In the genomic region with DNA sequence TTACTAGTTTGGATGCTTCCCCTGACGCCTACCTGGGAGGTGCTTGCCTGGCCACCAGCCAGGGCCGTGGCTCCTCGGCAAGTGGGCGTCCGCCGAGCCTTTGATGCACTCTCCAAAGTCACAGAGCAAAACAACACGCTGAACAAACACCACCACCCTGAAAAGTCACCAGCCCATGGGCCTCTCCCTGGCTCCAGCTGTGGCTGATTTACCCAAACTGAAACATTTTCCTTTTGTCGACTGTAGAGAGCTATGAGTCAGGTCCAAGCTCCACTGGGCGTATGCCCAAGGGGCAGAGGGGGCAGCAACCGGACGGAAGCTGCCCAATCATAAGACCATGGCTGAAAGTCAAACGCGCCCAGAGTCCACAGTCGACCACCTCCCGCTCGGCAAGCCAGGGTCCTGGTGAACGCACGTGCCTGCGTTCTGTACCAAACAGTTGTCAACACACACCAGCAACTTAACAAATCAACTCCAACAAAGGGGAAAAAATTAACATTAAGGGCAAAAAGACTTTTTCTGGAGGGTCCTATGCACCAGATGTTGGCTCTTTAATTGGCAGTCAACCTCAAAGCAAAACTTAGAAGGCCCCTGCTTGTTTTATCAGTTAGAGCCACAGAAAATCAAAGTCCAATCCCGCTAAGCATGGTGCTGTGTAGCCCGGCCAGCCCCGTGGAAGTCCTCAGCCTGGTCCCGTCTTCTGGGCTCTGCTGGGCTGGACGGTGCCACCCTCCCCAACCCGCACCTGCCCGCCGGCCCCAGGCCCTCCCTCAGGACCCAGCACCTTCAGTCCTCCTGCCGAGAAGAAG, we compare ENCODE assay signal across 1 cellular context.
TF ChIP-seq lines count a peak whose summit lies in the region.

No MANE protein-coding gene starts in this region.

TF ChIP-seq in HepG2, 621 proteins besides CTCF, POLR2A, EP300 and RAD21 (continued from another document and continues in another):
- TF ChIP-seq, protein P1, sequence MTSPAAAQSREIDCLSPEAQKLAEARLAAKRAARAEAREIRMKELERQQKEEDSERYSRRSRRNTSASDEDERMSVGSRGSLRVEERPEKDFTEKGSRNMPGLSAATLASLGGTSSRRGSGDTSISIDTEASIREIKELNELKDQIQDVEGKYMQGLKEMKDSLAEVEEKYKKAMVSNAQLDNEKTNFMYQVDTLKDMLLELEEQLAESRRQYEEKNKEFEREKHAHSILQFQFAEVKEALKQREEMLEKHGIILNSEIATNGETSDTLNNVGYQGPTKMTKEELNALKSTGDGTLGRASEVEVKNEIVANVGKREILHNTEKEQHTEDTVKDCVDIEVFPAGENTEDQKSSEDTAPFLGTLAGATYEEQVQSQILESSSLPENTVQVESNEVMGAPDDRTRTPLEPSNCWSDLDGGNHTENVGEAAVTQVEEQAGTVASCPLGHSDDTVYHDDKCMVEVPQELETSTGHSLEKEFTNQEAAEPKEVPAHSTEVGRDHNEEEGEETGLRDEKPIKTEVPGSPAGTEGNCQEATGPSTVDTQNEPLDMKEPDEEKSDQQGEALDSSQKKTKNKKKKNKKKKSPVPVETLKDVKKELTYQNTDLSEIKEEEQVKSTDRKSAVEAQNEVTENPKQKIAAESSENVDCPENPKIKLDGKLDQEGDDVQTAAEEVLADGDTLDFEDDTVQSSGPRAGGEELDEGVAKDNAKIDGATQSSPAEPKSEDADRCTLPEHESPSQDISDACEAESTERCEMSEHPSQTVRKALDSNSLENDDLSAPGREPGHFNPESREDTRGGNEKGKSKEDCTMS (CRISPR knock-in tag; conservative IDR thresholded peaks at IDR 0.05): no peak
- TF ChIP-seq, protein P2, sequence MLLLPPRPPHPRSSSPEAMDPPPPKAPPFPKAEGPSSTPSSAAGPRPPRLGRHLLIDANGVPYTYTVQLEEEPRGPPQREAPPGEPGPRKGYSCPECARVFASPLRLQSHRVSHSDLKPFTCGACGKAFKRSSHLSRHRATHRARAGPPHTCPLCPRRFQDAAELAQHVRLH (CRISPR knock-in tag; IDR thresholded peaks at IDR 0.05; ENCODE audit: borderline replicate concordance, low read depth): peak; percentile 47; the same call in 1 of the 2 replicates
- TF ChIP-seq ZNF878 (CRISPR knock-in tag; IDR thresholded peaks at IDR 0.05): peak; percentile 97
- peak; percentile 94 for TF ChIP-seq ESRRA (CRISPR knock-in tag; IDR thresholded peaks at IDR 0.05; ENCODE audit: low read depth)
- peak; percentile 98 for TF ChIP-seq SALL1 (CRISPR knock-in tag; IDR thresholded peaks at IDR 0.05)
- no peak for TF ChIP-seq ZNF577 (CRISPR knock-in tag; IDR thresholded peaks at IDR 0.05; ENCODE audit: borderline replicate concordance, low read depth)
- TF ChIP-seq PHF8 (CRISPR knock-in tag; IDR thresholded peaks at IDR 0.05): peak; percentile 37; the same call in 1 of the 2 replicates
- TF ChIP-seq, protein P3, sequence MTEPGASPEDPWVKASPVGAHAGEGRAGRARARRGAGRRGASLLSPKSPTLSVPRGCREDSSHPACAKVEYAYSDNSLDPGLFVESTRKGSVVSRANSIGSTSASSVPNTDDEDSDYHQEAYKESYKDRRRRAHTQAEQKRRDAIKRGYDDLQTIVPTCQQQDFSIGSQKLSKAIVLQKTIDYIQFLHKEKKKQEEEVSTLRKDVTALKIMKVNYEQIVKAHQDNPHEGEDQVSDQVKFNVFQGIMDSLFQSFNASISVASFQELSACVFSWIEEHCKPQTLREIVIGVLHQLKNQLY (CRISPR knock-in tag; IDR thresholded peaks at IDR 0.05): peak; percentile 93
- TF ChIP-seq YEATS4 (CRISPR knock-in tag; IDR thresholded peaks at IDR 0.05; ENCODE audit: borderline replicate concordance): peak; percentile 95
- TF ChIP-seq DPF2 (CRISPR knock-in tag; IDR thresholded peaks at IDR 0.05; ENCODE audit: borderline replicate concordance, low read depth): peak; percentile 97
- peak; percentile 91; the same call in 1 of the 2 replicates for TF ChIP-seq EED (CRISPR knock-in tag; IDR thresholded peaks at IDR 0.05)
- TF ChIP-seq, protein P4, sequence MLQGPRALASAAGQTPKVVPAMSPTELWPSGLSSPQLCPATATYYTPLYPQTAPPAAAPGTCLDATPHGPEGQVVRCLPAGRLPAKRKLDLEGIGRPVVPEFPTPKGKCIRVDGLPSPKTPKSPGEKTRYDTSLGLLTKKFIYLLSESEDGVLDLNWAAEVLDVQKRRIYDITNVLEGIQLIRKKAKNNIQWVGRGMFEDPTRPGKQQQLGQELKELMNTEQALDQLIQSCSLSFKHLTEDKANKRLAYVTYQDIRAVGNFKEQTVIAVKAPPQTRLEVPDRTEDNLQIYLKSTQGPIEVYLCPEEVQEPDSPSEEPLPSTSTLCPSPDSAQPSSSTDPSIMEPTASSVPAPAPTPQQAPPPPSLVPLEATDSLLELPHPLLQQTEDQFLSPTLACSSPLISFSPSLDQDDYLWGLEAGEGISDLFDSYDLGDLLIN (CRISPR knock-in tag; IDR thresholded peaks at IDR 0.05; ENCODE audit: borderline replicate concordance): no peak
- peak; percentile 90 for TF ChIP-seq KLF12 (CRISPR knock-in tag; IDR thresholded peaks at IDR 0.05; ENCODE audit: borderline replicate concordance)
- TF ChIP-seq, protein P5, sequence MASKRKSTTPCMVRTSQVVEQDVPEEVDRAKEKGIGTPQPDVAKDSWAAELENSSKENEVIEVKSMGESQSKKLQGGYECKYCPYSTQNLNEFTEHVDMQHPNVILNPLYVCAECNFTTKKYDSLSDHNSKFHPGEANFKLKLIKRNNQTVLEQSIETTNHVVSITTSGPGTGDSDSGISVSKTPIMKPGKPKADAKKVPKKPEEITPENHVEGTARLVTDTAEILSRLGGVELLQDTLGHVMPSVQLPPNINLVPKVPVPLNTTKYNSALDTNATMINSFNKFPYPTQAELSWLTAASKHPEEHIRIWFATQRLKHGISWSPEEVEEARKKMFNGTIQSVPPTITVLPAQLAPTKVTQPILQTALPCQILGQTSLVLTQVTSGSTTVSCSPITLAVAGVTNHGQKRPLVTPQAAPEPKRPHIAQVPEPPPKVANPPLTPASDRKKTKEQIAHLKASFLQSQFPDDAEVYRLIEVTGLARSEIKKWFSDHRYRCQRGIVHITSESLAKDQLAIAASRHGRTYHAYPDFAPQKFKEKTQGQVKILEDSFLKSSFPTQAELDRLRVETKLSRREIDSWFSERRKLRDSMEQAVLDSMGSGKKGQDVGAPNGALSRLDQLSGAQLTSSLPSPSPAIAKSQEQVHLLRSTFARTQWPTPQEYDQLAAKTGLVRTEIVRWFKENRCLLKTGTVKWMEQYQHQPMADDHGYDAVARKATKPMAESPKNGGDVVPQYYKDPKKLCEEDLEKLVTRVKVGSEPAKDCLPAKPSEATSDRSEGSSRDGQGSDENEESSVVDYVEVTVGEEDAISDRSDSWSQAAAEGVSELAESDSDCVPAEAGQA (IDR thresholded peaks at IDR 0.05; ENCODE audit: low read depth): peak; percentile 58; the same call in 1 of the 2 replicates
- TF ChIP-seq, protein P5 (CRISPR knock-in tag; IDR thresholded peaks at IDR 0.05; ENCODE audit: borderline replicate concordance): 0 out of 2 replicates have a peak, but pooled peaks have one; percentile 84
- no peak for TF ChIP-seq ZNF234 (CRISPR knock-in tag; conservative IDR thresholded peaks at IDR 0.05)
- TF ChIP-seq ZNF629 (CRISPR knock-in tag; conservative IDR thresholded peaks at IDR 0.05): peak; percentile 56; the same call in 1 of the 2 replicates
- no peak for TF ChIP-seq PRPF4 (IDR thresholded peaks at IDR 0.05; ENCODE audit: low read depth, low read length, poor library complexity, severe bottlenecking)
- TF ChIP-seq ZNF180 (CRISPR knock-in tag; IDR thresholded peaks at IDR 0.05; ENCODE audit: borderline replicate concordance, low read depth): no peak
- TF ChIP-seq SRSF9 (IDR thresholded peaks at IDR 0.05; ENCODE audit: borderline replicate concordance, insufficient read depth, low read depth, low read length, poor library complexity, severe bottlenecking): no peak
- peak; percentile 74 for TF ChIP-seq ZMYM4 (CRISPR knock-in tag; IDR thresholded peaks at IDR 0.05)
- peak; percentile 51 for TF ChIP-seq ZSCAN22 (CRISPR knock-in tag; IDR thresholded peaks at IDR 0.05)
- TF ChIP-seq, protein P6, sequence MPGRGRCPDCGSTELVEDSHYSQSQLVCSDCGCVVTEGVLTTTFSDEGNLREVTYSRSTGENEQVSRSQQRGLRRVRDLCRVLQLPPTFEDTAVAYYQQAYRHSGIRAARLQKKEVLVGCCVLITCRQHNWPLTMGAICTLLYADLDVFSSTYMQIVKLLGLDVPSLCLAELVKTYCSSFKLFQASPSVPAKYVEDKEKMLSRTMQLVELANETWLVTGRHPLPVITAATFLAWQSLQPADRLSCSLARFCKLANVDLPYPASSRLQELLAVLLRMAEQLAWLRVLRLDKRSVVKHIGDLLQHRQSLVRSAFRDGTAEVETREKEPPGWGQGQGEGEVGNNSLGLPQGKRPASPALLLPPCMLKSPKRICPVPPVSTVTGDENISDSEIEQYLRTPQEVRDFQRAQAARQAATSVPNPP (CRISPR knock-in tag; IDR thresholded peaks at IDR 0.05): peak; percentile 86; the same call in 1 of the 2 replicates
- TF ChIP-seq TP53 (CRISPR knock-in tag; conservative IDR thresholded peaks at IDR 0.05): peak; percentile 75
- no peak for TF ChIP-seq MATR3 (CRISPR knock-in tag; IDR thresholded peaks at IDR 0.05)
- 0 out of 2 replicates have a peak, but pooled peaks have one; percentile 13 for TF ChIP-seq ZNF101 (CRISPR knock-in tag; IDR thresholded peaks at IDR 0.05; ENCODE audit: borderline replicate concordance, low read depth)
- TF ChIP-seq MED8 (CRISPR knock-in tag; IDR thresholded peaks at IDR 0.05; ENCODE audit: insufficient replicate concordance): peak; percentile 91
- peak; percentile 93 for TF ChIP-seq POLR2G (IDR thresholded peaks at IDR 0.05; ENCODE audit: low read depth, low read length)
- peak; percentile 94 for TF ChIP-seq RXRB (CRISPR knock-in tag; IDR thresholded peaks at IDR 0.05; ENCODE audit: borderline replicate concordance)
- TF ChIP-seq MIER3 (CRISPR knock-in tag; IDR thresholded peaks at IDR 0.05; ENCODE audit: borderline replicate concordance): peak; percentile 84; the same call in 1 of the 2 replicates
- TF ChIP-seq ZSCAN20 (CRISPR knock-in tag; IDR thresholded peaks at IDR 0.05; ENCODE audit: borderline replicate concordance): peak; percentile 94
- peak; percentile 90 for TF ChIP-seq ZNF225 (CRISPR knock-in tag; IDR thresholded peaks at IDR 0.05)
- TF ChIP-seq, protein P7, sequence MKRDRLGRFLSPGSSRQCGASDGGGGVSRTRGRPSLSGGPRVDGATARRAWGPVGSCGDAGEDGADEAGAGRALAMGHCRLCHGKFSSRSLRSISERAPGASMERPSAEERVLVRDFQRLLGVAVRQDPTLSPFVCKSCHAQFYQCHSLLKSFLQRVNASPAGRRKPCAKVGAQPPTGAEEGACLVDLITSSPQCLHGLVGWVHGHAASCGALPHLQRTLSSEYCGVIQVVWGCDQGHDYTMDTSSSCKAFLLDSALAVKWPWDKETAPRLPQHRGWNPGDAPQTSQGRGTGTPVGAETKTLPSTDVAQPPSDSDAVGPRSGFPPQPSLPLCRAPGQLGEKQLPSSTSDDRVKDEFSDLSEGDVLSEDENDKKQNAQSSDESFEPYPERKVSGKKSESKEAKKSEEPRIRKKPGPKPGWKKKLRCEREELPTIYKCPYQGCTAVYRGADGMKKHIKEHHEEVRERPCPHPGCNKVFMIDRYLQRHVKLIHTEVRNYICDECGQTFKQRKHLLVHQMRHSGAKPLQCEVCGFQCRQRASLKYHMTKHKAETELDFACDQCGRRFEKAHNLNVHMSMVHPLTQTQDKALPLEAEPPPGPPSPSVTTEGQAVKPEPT (CRISPR knock-in tag; IDR thresholded peaks at IDR 0.05; ENCODE audit: low read depth): no peak; the same call in 1 of the 2 replicates
- TF ChIP-seq, protein P8, sequence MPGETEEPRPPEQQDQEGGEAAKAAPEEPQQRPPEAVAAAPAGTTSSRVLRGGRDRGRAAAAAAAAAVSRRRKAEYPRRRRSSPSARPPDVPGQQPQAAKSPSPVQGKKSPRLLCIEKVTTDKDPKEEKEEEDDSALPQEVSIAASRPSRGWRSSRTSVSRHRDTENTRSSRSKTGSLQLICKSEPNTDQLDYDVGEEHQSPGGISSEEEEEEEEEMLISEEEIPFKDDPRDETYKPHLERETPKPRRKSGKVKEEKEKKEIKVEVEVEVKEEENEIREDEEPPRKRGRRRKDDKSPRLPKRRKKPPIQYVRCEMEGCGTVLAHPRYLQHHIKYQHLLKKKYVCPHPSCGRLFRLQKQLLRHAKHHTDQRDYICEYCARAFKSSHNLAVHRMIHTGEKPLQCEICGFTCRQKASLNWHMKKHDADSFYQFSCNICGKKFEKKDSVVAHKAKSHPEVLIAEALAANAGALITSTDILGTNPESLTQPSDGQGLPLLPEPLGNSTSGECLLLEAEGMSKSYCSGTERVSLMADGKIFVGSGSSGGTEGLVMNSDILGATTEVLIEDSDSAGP (CRISPR knock-in tag; IDR thresholded peaks at IDR 0.05; ENCODE audit: borderline replicate concordance): peak; percentile 83
- TF ChIP-seq, protein P9, sequence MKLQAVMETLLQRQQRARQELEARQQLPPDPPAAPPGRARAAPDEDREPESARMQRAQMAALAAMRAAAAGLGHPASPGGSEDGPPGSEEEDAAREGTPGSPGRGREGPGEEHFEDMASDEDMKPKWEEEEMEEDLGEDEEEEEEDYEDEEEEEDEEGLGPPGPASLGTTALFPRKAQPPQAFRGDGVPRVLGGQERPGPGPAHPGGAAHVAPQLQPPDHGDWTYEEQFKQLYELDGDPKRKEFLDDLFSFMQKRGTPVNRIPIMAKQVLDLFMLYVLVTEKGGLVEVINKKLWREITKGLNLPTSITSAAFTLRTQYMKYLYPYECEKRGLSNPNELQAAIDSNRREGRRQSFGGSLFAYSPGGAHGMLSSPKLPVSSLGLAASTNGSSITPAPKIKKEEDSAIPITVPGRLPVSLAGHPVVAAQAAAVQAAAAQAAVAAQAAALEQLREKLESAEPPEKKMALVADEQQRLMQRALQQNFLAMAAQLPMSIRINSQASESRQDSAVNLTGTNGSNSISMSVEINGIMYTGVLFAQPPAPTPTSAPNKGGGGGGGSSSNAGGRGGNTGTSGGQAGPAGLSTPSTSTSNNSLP (IDR thresholded peaks at IDR 0.05; ENCODE audit: low read depth, low read length): no peak
- TF ChIP-seq NR2F1 (CRISPR knock-in tag; IDR thresholded peaks at IDR 0.05): peak; percentile 32 to 52; a peak in 1 of 4 replicates
- peak; percentile 95; the same call in 1 of the 2 replicates for TF ChIP-seq ZFP37 (CRISPR knock-in tag; IDR thresholded peaks at IDR 0.05; ENCODE audit: borderline replicate concordance)
- TF ChIP-seq ZNF720 (CRISPR knock-in tag; IDR thresholded peaks at IDR 0.05): no peak
- TF ChIP-seq RXRA (CRISPR knock-in tag; IDR thresholded peaks at IDR 0.05): peak; percentile 91
- no peak for TF ChIP-seq ZZZ3 (CRISPR knock-in tag; IDR thresholded peaks at IDR 0.05; ENCODE audit: borderline replicate concordance)
